Comparison of ENCODE assay signal across 8 cellular contexts in genomic region chr2:9207641-9208301, GRCh38. TPM values are rescaled to one million over a fixed set of nuclear protein-coding genes. Genes with fewer than 3 reads are reported as not detected.
A peak's percentile ranks its signal among the peaks of the same experiment; 100 is the strongest.
DNase-seq lines count a peak whose midpoint lies in the region; ATAC-seq and TF ChIP-seq lines count a peak whose summit lies in the region.

No MANE protein-coding gene starts in this region.

- no peak overlapping the region for H4K8ac ChIP-seq in mesendoderm (ENCODE audit: low read depth, low read length)

- intact Hi-C loops in heart left ventricle (cut with DNase I): loop anchor here in 9 of 10 donors (2.0 to 10.0 kb wide), 11 partner anchors 50 to 215 kb away; partner anchors contain the start of genes CPSF3 (in 3 of the 9) and ITGB1BP1 (in 3 of the 9)
- intact Hi-C loops in Right ventricle myocardium superior (cut with DNase I): loop anchor here (5.0 to 10.0 kb wide), 2 partner anchors 125 to 217 kb away; partner anchors contain the start of genes CPSF3 and ITGB1BP1
- intact Hi-C loops in vagina (cut with DNase I): loop anchor here (10.0 kb wide), 2 partner anchors 47 to 107 kb away; no protein-coding TSS in a partner anchor

- peak overlapping the region; percentile 79 for H3K4me2 ChIP-seq in mesendoderm (ENCODE audit: low read length)

- H4K5ac ChIP-seq in mesendoderm (ENCODE audit: low read length): no peak overlapping the region

- H3K79me2 ChIP-seq in mesendoderm (ENCODE audit: control insufficient read depth, insufficient read depth, low read length): no peaks in the 10 kb centered on the region

- H3K9ac ChIP-seq in mesendoderm (ENCODE audit: low read length): peak overlapping the region; percentile 79

- peak overlapping the region; percentile 29 for H3K18ac ChIP-seq in mesendoderm (ENCODE audit: low read length)

- H3K36me3 ChIP-seq in heart left ventricle: no peaks in the 10 kb centered on the region
- no peaks in the 10 kb centered on the region for H3K36me3 ChIP-seq in mesendoderm (ENCODE audit: control insufficient read depth, insufficient read depth, low read length)
- no peaks in the 10 kb centered on the region for H3K36me3 ChIP-seq in vagina

- peak overlapping the region; percentile 46 for H3K4ac ChIP-seq in mesendoderm (ENCODE audit: low read depth, low read length)

- whole genome bisulfite sequencing in heart left ventricle, 4 donors: 2 to 3% (median 2%) methylated on average over 21 to 34 of the region's 34 CpGs
- no CpG with 5 or more reads among the region's 34 CpGs for WGBS in mesendoderm (ENCODE audit: extremely low coverage, insufficient coverage, low lambda C conversion rate)

- no peak overlapping the region for H2AK5ac ChIP-seq in mesendoderm (ENCODE audit: low read length)

- H3K9me3 ChIP-seq in heart left ventricle: no peaks in the 10 kb centered on the region
- H3K9me3 ChIP-seq in vagina: no peaks in the 10 kb centered on the region

- H2BK120ac ChIP-seq in mesendoderm (ENCODE audit: low read depth, low read length): no peak overlapping the region

- H3K4me1 ChIP-seq in heart left ventricle (peaks cover 0 to 55% (median 33%) of the 10 kb centered on the region in 12 donors), mesendoderm (ENCODE audit: control insufficient read depth, low read depth, low read length) (peaks cover 3% of the 10 kb centered on the region), vagina (peaks cover 52% of the 10 kb centered on the region)

- no peak overlapping the region for H3K23ac ChIP-seq in mesendoderm (ENCODE audit: low read length)

- H3K27ac ChIP-seq in heart left ventricle (peak overlapping the region; percentile 23 to 94 (median 88)), mesendoderm (ENCODE audit: low read depth, low read length) (no peak overlapping the region), vagina (peak overlapping the region; percentile 68)

- ATAC-seq in heart left ventricle: peak in 2 of 4 donors; percentile 8 to 29
- no peak for ATAC-seq in Right ventricle myocardium superior (ENCODE audit: poor library complexity)
- no peak for ATAC-seq in HG03196 (IDR thresholded peaks at IDR 0.05; ENCODE audit: unreplicated experiment)

- H3K4me3 ChIP-seq in heart left ventricle (peak overlapping the region; percentile 60 to 99 (median 86)), choroid plexus epithelial cell (ENCODE audit: low read depth, low read length) (peak overlapping the region; percentile 82), mesendoderm (ENCODE audit: low read length) (peak overlapping the region; percentile 45), vagina (peak overlapping the region; percentile 54 to 88)

- no peak overlapping the region for H2BK5ac ChIP-seq in mesendoderm (ENCODE audit: low read length)

- TF ChIP-seq CTCF in heart left ventricle (IDR thresholded peaks at IDR 0.05) (no peak), choroid plexus epithelial cell (conservative IDR thresholded peaks at IDR 0.05; ENCODE audit: low read depth, low read length) (no peak), vagina (IDR thresholded peaks at IDR 0.05) (no peak)

- no peak overlapping the region for H2BK15ac ChIP-seq in mesendoderm (replicated peaks; ENCODE audit: low read depth)

- peaks cover 5% of the 10 kb centered on the region for H3K79me1 ChIP-seq in mesendoderm (ENCODE audit: low read length)

- H3K27me3 ChIP-seq in heart left ventricle: peaks cover 0 to 12% (median 0%) of the 10 kb centered on the region in 9 donors
- H3K27me3 ChIP-seq in mesendoderm (ENCODE audit: insufficient read depth, low read length, poor library complexity): peaks cover 3% of the 10 kb centered on the region
- no peaks in the 10 kb centered on the region for H3K27me3 ChIP-seq in vagina

- peak overlapping the region; percentile 50 for H3K56ac ChIP-seq in mesendoderm (ENCODE audit: low read length)

- no peak for DNase-seq in heart left ventricle
- no peak for DNase-seq in Right ventricle myocardium superior
- peak; percentile 64 for DNase-seq in NCI-H69 (lab: John Stamatoyannopoulos, UW)
- DNase-seq in choroid plexus epithelial cell (ENCODE audit: low read depth): peak; percentile 40
- DNase-seq in mesendoderm: peak; percentile 66
- DNase-seq in vagina (ENCODE audit: extremely low spot score in 2 of 2): peak in 1 of 2 donors; percentile 84
- DNase-seq in ecto neural progenitor cell (ENCODE audit: low spot score): no peak

- TF ChIP-seq POLR2A in heart left ventricle (IDR thresholded peaks at IDR 0.05) (no peak), vagina (IDR thresholded peaks at IDR 0.05) (no peak)

RNA-seq across cellular contexts. Expression of gene ASAP2, which starts 1.2 kb away (rescaled TPM):
- total RNA-seq in heart left ventricle (10 to 100 TPM in 7 of 9 donors, 1 to 10 TPM in 2; 7.4 to 17.0 (median 12.9) TPM), Right ventricle myocardium superior (10.7 TPM), vagina (36.3 TPM)
- polyA plus RNA-seq in heart left ventricle: 1 to 10 TPM; 6.7 to 8.0 TPM
- 3.8 TPM for polyA plus RNA-seq in mesendoderm (2013, experiment 1 of 2)
- polyA plus RNA-seq in mesendoderm (2013, experiment 2 of 2): 4.6 TPM

Comparison
In these comparisons a context has a peak if more than half of its experiments do, and no peak if none do; other contexts are left out.
1. DNase-seq: peak in NCI-H69 (single experiment), choroid plexus epithelial cell (single experiment) and mesendoderm (single experiment); none in heart left ventricle (0 of 5), Right ventricle myocardium superior (single experiment) and ecto neural progenitor cell (single experiment).
2. Peak in every context shown above with its lines, with median percentiles within 50 percentile points of each other: H3K4me3 ChIP-seq.